Comparison of ENCODE assay signal across 29 cellular contexts in the genomic region with DNA sequence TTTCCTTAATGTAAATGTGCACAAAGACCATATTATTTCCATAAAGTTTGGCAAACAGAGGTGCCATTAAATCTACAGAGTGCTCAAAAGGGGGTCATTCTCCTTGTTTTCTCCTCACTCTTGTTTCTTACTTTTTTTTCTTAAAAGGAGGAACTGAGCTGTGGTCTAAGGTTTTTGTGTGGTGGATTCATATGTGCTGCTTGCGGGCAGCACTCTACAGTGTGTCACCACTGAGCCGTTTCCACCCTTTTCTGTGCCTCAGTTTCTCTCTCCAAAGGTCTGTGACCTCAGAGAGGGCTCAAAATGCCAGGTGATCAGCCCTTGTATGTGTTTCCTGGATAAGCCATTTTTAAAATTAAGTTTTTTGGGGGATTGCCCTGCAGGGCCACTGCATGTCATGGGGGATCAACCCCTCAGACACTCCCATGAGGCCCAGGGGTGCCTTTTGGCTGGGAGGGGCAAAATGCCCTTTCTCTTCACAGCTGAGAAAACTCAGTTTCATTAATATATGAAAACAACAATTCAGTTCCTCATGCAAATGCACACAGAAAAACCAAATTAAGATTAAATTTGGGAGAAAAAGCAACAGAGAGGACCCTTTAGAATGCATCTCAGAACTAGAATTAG.
"Had no signal": no experiment of that assay in that cellular context is flagged by ENCODE, and none has a peak within 500 bp of the region (broad histone marks: within the 10 kb centered on the region; RNA-seq: fewer than 3 reads in every experiment).

No MANE protein-coding gene starts in this region.

- H3K4me3 ChIP-seq: left lung, lower lobe of right lung, ovary, prostate gland, skin epidermis, tibial nerve, uterus had no signal

- FAIRE-seq: islet of Langerhans, kidney had no signal

- H3K36me3 ChIP-seq: left lung, lower lobe of right lung, ovary, prostate gland, tibial nerve, uterus had no signal

- ATAC-seq: left colon; left lung; lower lobe of right lung; natural killer cell; right cardiac atrium; sciatic nerve; stimulated activated naive CD8-positive, alpha-beta T cell treated with anti-CD3 and anti-CD28 coated beads, Interleukin-15, amount 100 ng/mL, for 72 hours had no signal

- H3K27ac ChIP-seq: left lung, lower lobe of right lung, ovary, prostate gland, skin epidermis, tibial nerve, uterus had no signal

- H3K4me1 Mint-ChIP-seq: immature natural killer cell; mesothelial cell of epicardium; natural killer cell; nephron progenitor cell; stimulated activated naive CD8-positive, alpha-beta T cell treated with anti-CD3 and anti-CD28 coated beads, Interleukin-15, amount 100 ng/mL, for 72 hours had no signal

- H3K9me3 Mint-ChIP-seq: immature natural killer cell; natural killer cell; stimulated activated naive CD8-positive, alpha-beta T cell treated with anti-CD3 and anti-CD28 coated beads, Interleukin-15, amount 100 ng/mL, for 72 hours; type B pancreatic cell had no signal

- H3K27me3 ChIP-seq: left lung, ovary, tibial nerve, uterus had no signal

- DNase-seq: hypothalamus; immature natural killer cell; kidney; left colon; left lung; lower lobe of right lung; mammary epithelial cell; mesenchymal stem cell; naive B cell; natural killer cell; nephron progenitor cell; ovary; retina; right cardiac atrium; stimulated activated CD4-positive, alpha-beta T cell treated with anti-CD3 and anti-CD28 coated beads, Interleukin-12 subunit alpha, Interleukin-12 subunit beta, amount 100 ng/mL, for 4 hours; stimulated activated CD4-positive, alpha-beta T cell treated with anti-CD3 and anti-CD28 coated beads, Interleukin-15, amount 100 ng/mL, for 24 hours; stimulated activated CD4-positive, alpha-beta T cell treated with anti-CD3 and anti-CD28 coated beads, Interleukin-2, amount 100 ng/mL, for 24 hours; stimulated activated CD4-positive, alpha-beta T cell treated with anti-CD3 and anti-CD28 coated beads, Interleukin-4, amount 100 ng/mL, for 1 hour; stimulated activated naive CD4-positive, alpha-beta T cell treated with Interleukin-2 at 50 U/mL for 16 hours; stimulated activated naive CD8-positive, alpha-beta T cell treated with anti-CD3 and anti-CD28 coated beads, Interleukin-15, amount 100 ng/mL, for 72 hours; substantia nigra; uterus had no signal

- H3K27ac Mint-ChIP-seq: immature natural killer cell; mesothelial cell of epicardium; naive B cell; natural killer cell; nephron progenitor cell; stimulated activated naive CD8-positive, alpha-beta T cell treated with anti-CD3 and anti-CD28 coated beads, Interleukin-15, amount 100 ng/mL, for 72 hours; type B pancreatic cell had no signal

- H3K4me1 ChIP-seq: left lung, lower lobe of right lung, prostate gland, tibial nerve, uterus had no signal

- H3K36me3 Mint-ChIP-seq: immature natural killer cell, mesothelial cell of epicardium, naive B cell, natural killer cell, type B pancreatic cell had no signal

- H3K4me3 Mint-ChIP-seq: immature natural killer cell; mesothelial cell of epicardium; naive B cell; natural killer cell; nephron progenitor cell; stimulated activated naive CD8-positive, alpha-beta T cell treated with anti-CD3 and anti-CD28 coated beads, Interleukin-15, amount 100 ng/mL, for 72 hours; type B pancreatic cell had no signal

- H3K27me3 Mint-ChIP-seq: type B pancreatic cell had no signal
